In the genomic region with DNA sequence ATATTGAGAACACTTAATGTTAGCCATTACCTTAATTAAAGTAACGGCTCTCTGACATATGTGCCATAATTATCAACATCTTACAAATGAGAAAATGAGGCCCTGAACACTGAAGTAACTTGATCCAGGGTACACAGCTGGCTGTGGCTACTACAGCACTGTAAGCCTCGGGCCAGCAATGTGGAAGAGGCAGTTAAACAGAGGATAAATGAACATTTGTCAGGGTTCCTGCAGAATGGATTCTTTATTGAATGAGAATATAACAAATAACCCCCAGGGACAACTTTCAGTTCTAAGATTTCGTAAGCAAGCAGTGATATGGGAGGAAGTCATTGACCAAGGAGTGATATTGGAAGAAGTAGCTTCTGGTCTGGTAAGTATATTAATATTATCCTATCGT, we compare ENCODE assay signal across 16 cellular contexts.
"Had no signal": no experiment of that assay in that cellular context is flagged by ENCODE, and none has a peak within 500 bp of the region (broad histone marks: within the 10 kb centered on the region; RNA-seq: fewer than 3 reads in every experiment).

No MANE protein-coding gene starts in this region.

- H3K27me3 Mint-ChIP-seq: naive thymus-derived CD8-positive, alpha-beta T cell had no signal

- H3K4me3 Mint-ChIP-seq: naive thymus-derived CD8-positive, alpha-beta T cell had no signal

- ATAC-seq: esophagus mucosa; gastrocnemius medialis; heart right ventricle; naive thymus-derived CD8-positive, alpha-beta T cell had no signal

- H3K4me1 Mint-ChIP-seq: naive thymus-derived CD8-positive, alpha-beta T cell had no signal

- H3K9me3 ChIP-seq: gastrocnemius medialis, heart right ventricle, neutrophil, right atrium auricular region, sigmoid colon had no signal

- H3K27me3 ChIP-seq: gastrocnemius medialis, heart right ventricle, neutrophil, right atrium auricular region, sigmoid colon had no signal

- H3K27ac ChIP-seq: coronary artery, gastrocnemius medialis, heart right ventricle, neutrophil, right atrium auricular region, sigmoid colon had no signal

- H3K9me3 Mint-ChIP-seq: naive thymus-derived CD8-positive, alpha-beta T cell had no signal

- DNase-seq: effector CD8-positive, alpha-beta T cell; gastrocnemius medialis; heart right ventricle; hypothalamus; kidney glomerular epithelial cell; mesendoderm; naive thymus-derived CD8-positive, alpha-beta T cell; sigmoid colon; small intestine; stimulated activated CD4-positive, alpha-beta T cell treated with anti-CD3 and anti-CD28 coated beads, Interleukin-12 subunit alpha, Interleukin-12 subunit beta, amount 100 ng/mL, for 4 hours; stimulated activated naive CD4-positive, alpha-beta T cell treated with Interleukin-2 at 50 U/mL for 16 hours; trophoblast cell had no signal

- H3K27ac Mint-ChIP-seq: naive thymus-derived CD8-positive, alpha-beta T cell had no signal

- H3K4me3 ChIP-seq: coronary artery, gastrocnemius medialis, heart right ventricle, right atrium auricular region, sigmoid colon had no signal

- H3K36me3 ChIP-seq: gastrocnemius medialis, neutrophil had no signal

- H3K4me1 ChIP-seq: gastrocnemius medialis, right atrium auricular region, sigmoid colon had no signal
